Comparison of ENCODE assay signal across 1 cellular context in genomic region chr7:116208919-116209318, GRCh38.
TF ChIP-seq lines count a peak whose summit lies in the region.

No MANE protein-coding gene starts in this region.

TF ChIP-seq in K562, 482 proteins besides CTCF, POLR2A, EP300 and RAD21:
- TF ChIP-seq RBM34 (IDR thresholded peaks at IDR 0.05; ENCODE audit: borderline replicate concordance, insufficient read depth, low read length) (no peak), ZNF449 (CRISPR knock-in tag; IDR thresholded peaks at IDR 0.05) (no peak), MLLT1 (IDR thresholded peaks at IDR 0.05) (no peak), MED1 (CRISPR knock-in tag; IDR thresholded peaks at IDR 0.05; ENCODE audit: borderline replicate concordance) (no peak), NFE2L1 (tag; IDR thresholded peaks at IDR 0.05; ENCODE audit: borderline replicate concordance, low read depth) (peak; percentile 17; the same call in 1 of the 2 replicates), SMAD4 (CRISPR knock-in tag; conservative IDR thresholded peaks at IDR 0.05) (no peak), HMGN3 (IDR thresholded peaks at IDR 0.05; ENCODE audit: borderline replicate concordance, extremely low read depth, insufficient read length, low read depth, low read length) (no peak), GABPA (tag; conservative IDR thresholded peaks at IDR 0.05; ENCODE audit: low read depth) (peak; percentile 30; the same call in 1 of the 2 replicates), HEY1 (CRISPR knock-in tag; IDR thresholded peaks at IDR 0.05; ENCODE audit: borderline replicate concordance) (no peak), HNRNPUL1 (IDR thresholded peaks at IDR 0.05; ENCODE audit: low read length) (no peak), NFE2 (IDR thresholded peaks at IDR 0.05; ENCODE audit: low read depth) (peak; percentile 82), MTA1 (IDR thresholded peaks at IDR 0.05; ENCODE audit: borderline replicate concordance) (no peak), MAFG (tag; conservative IDR thresholded peaks at IDR 0.05) (peak; percentile 78), MAZ (CRISPR knock-in tag; conservative IDR thresholded peaks at IDR 0.05 in 1 of 2, IDR thresholded peaks at IDR 0.05 in 1 of 2) (no peak), ATF3 (IDR thresholded peaks at IDR 0.05) (no peak), ATF3 (CRISPR knock-in tag; conservative IDR thresholded peaks at IDR 0.05) (no peak), ZNF175 (CRISPR knock-in tag; IDR thresholded peaks at IDR 0.05; ENCODE audit: low read depth) (no peak), CXXC5 (CRISPR knock-in tag; IDR thresholded peaks at IDR 0.05) (no peak), HIVEP1 (CRISPR knock-in tag; IDR thresholded peaks at IDR 0.05) (no peak), ATF2 (CRISPR knock-in tag; IDR thresholded peaks at IDR 0.05) (no peak), RBM15 (IDR thresholded peaks at IDR 0.05; ENCODE audit: insufficient read depth, low read length) (no peak), E2F8 (IDR thresholded peaks at IDR 0.05; ENCODE audit: low read depth, partially characterized antibody) (no peak), HDAC2 (IDR thresholded peaks at IDR 0.05) (no peak), C11orf30 (IDR thresholded peaks at IDR 0.05; ENCODE audit: low read depth) (peak; percentile 61), DPF2 (IDR thresholded peaks at IDR 0.05) (0 out of 2 replicates have a peak, but pooled peaks have one; percentile 37), SMAD3 (CRISPR knock-in tag; conservative IDR thresholded peaks at IDR 0.05) (no peak), ZMIZ1 (IDR thresholded peaks at IDR 0.05; ENCODE audit: low read depth in 2 of 2, low read length in 2 of 2) (no peak), TRIM24 (IDR thresholded peaks at IDR 0.05) (no peak), ZNF316 (IDR thresholded peaks at IDR 0.05) (peak; percentile 88)
TF ChIP-seq in K562: peak in this region for 7.
